ENCODE assay signal across 1 cellular context in the genomic region with DNA sequence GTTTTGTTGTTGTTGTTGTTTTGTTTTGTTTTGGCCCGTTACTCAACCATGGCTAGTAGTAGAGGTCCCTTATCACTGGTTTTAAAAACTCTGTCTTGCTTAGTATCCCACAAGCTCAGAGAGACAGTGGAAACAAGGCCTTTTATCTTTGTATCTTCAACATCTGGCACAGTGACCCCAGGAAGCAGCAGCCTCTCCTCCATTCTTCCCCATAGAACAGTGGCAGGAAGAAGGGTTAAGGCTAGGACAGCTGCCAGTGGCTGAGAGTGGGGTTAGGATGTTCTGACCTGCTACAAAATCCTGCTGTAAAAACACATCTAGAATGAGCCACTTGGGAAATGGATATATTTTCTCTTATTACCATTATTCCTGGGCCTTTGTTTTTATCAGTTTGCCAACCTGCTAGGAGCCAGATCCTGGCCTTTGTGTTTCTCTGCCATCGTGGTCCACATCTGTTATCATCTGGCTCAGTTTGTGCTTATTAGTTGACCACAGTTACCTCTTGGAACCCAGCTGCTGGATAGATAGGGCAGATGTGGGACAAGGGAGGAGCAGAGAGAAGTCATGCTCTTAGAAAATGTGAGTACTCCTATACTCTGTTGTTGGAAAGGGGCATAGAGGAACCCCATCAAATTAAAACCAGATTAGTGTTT.
TF ChIP-seq lines count a peak whose summit lies in the region.

No MANE protein-coding gene starts in this region.

TF ChIP-seq in K562, 482 proteins besides CTCF, POLR2A, EP300 and RAD21 (continued from another document and continues in another):
- TF ChIP-seq TRIM24 (IDR thresholded peaks at IDR 0.05), result peak; percentile 92
- peak; percentile 83 for TF ChIP-seq FOXM1 (IDR thresholded peaks at IDR 0.05; ENCODE audit: low read depth)
- TF ChIP-seq FOXM1 (CRISPR knock-in tag; IDR thresholded peaks at IDR 0.05; ENCODE audit: low read depth), result no peak
- TF ChIP-seq, protein P1, sequence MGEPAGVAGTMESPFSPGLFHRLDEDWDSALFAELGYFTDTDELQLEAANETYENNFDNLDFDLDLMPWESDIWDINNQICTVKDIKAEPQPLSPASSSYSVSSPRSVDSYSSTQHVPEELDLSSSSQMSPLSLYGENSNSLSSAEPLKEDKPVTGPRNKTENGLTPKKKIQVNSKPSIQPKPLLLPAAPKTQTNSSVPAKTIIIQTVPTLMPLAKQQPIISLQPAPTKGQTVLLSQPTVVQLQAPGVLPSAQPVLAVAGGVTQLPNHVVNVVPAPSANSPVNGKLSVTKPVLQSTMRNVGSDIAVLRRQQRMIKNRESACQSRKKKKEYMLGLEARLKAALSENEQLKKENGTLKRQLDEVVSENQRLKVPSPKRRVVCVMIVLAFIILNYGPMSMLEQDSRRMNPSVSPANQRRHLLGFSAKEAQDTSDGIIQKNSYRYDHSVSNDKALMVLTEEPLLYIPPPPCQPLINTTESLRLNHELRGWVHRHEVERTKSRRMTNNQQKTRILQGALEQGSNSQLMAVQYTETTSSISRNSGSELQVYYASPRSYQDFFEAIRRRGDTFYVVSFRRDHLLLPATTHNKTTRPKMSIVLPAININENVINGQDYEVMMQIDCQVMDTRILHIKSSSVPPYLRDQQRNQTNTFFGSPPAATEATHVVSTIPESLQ (CRISPR knock-in tag; IDR thresholded peaks at IDR 0.05), result 0 out of 2 replicates have a peak, but pooled peaks have one; percentile 46
- no peak for TF ChIP-seq ZNF232 (CRISPR knock-in tag; IDR thresholded peaks at IDR 0.05)
- TF ChIP-seq HOXB6 (CRISPR knock-in tag; IDR thresholded peaks at IDR 0.05; ENCODE audit: borderline replicate concordance), result no peak
- no peak for TF ChIP-seq MYNN (IDR thresholded peaks at IDR 0.05)
- TF ChIP-seq MYNN (CRISPR knock-in tag; IDR thresholded peaks at IDR 0.05), result no peak
- TF ChIP-seq, protein P2, sequence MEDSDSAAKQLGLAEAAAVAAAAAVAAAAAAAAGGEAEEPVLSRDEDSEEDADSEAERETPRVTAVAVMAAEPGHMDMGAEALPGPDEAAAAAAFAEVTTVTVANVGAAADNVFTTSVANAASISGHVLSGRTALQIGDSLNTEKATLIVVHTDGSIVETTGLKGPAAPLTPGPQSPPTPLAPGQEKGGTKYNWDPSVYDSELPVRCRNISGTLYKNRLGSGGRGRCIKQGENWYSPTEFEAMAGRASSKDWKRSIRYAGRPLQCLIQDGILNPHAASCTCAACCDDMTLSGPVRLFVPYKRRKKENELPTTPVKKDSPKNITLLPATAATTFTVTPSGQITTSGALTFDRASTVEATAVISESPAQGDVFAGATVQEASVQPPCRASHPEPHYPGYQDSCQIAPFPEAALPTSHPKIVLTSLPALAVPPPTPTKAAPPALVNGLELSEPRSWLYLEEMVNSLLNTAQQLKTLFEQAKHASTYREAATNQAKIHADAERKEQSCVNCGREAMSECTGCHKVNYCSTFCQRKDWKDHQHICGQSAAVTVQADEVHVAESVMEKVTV (CRISPR knock-in tag; IDR thresholded peaks at IDR 0.05), result peak; percentile 26; the same call in 1 of the 2 replicates
- peak; percentile 85; the same call in 1 of the 2 replicates for TF ChIP-seq ZNF644 (tag; IDR thresholded peaks at IDR 0.05; ENCODE audit: low read depth)
- peak; percentile 93 for TF ChIP-seq ZNF589 (CRISPR knock-in tag; IDR thresholded peaks at IDR 0.05; ENCODE audit: low read depth)
- TF ChIP-seq ZBTB17 (CRISPR knock-in tag; IDR thresholded peaks at IDR 0.05), result 0 out of 2 replicates have a peak, but pooled peaks have one; percentile 34
- TF ChIP-seq CBFB (CRISPR knock-in tag; IDR thresholded peaks at IDR 0.05), result peak; percentile 91; the same call in 1 of the 2 replicates
- TF ChIP-seq BRCA1 (IDR thresholded peaks at IDR 0.05), result no peak
- TF ChIP-seq BRCA1 (CRISPR knock-in tag; IDR thresholded peaks at IDR 0.05), result no peak
- peak; percentile 19 to 26; a peak in 1 of 4 replicates for TF ChIP-seq FOXK2 (conservative IDR thresholded peaks at IDR 0.05 in 1 of 2, IDR thresholded peaks at IDR 0.05 in 1 of 2; ENCODE audit: low read depth in 2 of 2)
- TF ChIP-seq, protein P3, sequence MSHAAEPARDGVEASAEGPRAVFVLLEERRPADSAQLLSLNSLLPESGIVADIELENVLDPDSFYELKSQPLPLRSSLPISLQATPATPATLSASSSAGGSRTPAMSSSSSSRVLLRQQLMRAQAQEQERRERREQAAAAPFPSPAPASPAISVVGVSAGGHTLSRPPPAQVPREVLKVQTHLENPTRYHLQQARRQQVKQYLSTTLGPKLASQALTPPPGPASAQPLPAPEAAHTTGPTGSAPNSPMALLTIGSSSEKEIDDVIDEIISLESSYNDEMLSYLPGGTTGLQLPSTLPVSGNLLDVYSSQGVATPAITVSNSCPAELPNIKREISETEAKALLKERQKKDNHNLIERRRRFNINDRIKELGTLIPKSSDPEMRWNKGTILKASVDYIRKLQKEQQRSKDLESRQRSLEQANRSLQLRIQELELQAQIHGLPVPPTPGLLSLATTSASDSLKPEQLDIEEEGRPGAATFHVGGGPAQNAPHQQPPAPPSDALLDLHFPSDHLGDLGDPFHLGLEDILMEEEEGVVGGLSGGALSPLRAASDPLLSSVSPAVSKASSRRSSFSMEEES (CRISPR knock-in tag; IDR thresholded peaks at IDR 0.05), result no peak
- peak; percentile 98 for TF ChIP-seq TEAD4 (IDR thresholded peaks at IDR 0.05; ENCODE audit: low read length)
- no peak for TF ChIP-seq TEAD4 (CRISPR knock-in tag; IDR thresholded peaks at IDR 0.05; ENCODE audit: borderline replicate concordance)
- TF ChIP-seq NBN (IDR thresholded peaks at IDR 0.05; ENCODE audit: low read depth), result 0 out of 2 replicates have a peak, but pooled peaks have one; percentile 36
- TF ChIP-seq PHB2 (IDR thresholded peaks at IDR 0.05; ENCODE audit: low read depth), result peak; percentile 64; the same call in 1 of the 2 replicates
- no peak for TF ChIP-seq ZNF174 (CRISPR knock-in tag; IDR thresholded peaks at IDR 0.05)
- TF ChIP-seq, protein P4, sequence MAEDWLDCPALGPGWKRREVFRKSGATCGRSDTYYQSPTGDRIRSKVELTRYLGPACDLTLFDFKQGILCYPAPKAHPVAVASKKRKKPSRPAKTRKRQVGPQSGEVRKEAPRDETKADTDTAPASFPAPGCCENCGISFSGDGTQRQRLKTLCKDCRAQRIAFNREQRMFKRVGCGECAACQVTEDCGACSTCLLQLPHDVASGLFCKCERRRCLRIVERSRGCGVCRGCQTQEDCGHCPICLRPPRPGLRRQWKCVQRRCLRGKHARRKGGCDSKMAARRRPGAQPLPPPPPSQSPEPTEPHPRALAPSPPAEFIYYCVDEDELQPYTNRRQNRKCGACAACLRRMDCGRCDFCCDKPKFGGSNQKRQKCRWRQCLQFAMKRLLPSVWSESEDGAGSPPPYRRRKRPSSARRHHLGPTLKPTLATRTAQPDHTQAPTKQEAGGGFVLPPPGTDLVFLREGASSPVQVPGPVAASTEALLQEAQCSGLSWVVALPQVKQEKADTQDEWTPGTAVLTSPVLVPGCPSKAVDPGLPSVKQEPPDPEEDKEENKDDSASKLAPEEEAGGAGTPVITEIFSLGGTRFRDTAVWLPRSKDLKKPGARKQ (CRISPR knock-in tag; IDR thresholded peaks at IDR 0.05), result no peak
- no peak for TF ChIP-seq ZC3H8 (IDR thresholded peaks at IDR 0.05)
- TF ChIP-seq GATA2 (CRISPR knock-in tag; IDR thresholded peaks at IDR 0.05), result peak; percentile 90
- no peak for TF ChIP-seq U2AF1 (optimal IDR thresholded peaks at IDR 0.05; ENCODE audit: low read depth, low read length)
- no peak for TF ChIP-seq ETV6 (IDR thresholded peaks at IDR 0.05; ENCODE audit: borderline replicate concordance in 1 of 2, low read depth in 2 of 2, low read length in 1 of 2)
- no peak for TF ChIP-seq ETV6 (CRISPR knock-in tag; IDR thresholded peaks at IDR 0.05; ENCODE audit: borderline replicate concordance)
- TF ChIP-seq, protein P5, sequence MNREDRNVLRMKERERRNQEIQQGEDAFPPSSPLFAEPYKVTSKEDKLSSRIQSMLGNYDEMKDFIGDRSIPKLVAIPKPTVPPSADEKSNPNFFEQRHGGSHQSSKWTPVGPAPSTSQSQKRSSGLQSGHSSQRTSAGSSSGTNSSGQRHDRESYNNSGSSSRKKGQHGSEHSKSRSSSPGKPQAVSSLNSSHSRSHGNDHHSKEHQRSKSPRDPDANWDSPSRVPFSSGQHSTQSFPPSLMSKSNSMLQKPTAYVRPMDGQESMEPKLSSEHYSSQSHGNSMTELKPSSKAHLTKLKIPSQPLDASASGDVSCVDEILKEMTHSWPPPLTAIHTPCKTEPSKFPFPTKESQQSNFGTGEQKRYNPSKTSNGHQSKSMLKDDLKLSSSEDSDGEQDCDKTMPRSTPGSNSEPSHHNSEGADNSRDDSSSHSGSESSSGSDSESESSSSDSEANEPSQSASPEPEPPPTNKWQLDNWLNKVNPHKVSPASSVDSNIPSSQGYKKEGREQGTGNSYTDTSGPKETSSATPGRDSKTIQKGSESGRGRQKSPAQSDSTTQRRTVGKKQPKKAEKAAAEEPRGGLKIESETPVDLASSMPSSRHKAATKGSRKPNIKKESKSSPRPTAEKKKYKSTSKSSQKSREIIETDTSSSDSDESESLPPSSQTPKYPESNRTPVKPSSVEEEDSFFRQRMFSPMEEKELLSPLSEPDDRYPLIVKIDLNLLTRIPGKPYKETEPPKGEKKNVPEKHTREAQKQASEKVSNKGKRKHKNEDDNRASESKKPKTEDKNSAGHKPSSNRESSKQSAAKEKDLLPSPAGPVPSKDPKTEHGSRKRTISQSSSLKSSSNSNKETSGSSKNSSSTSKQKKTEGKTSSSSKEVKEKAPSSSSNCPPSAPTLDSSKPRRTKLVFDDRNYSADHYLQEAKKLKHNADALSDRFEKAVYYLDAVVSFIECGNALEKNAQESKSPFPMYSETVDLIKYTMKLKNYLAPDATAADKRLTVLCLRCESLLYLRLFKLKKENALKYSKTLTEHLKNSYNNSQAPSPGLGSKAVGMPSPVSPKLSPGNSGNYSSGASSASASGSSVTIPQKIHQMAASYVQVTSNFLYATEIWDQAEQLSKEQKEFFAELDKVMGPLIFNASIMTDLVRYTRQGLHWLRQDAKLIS (CRISPR knock-in tag; IDR thresholded peaks at IDR 0.05), result no peak
- TF ChIP-seq PML (IDR thresholded peaks at IDR 0.05; ENCODE audit: low read length), result peak; percentile 95
- TF ChIP-seq, protein P6, sequence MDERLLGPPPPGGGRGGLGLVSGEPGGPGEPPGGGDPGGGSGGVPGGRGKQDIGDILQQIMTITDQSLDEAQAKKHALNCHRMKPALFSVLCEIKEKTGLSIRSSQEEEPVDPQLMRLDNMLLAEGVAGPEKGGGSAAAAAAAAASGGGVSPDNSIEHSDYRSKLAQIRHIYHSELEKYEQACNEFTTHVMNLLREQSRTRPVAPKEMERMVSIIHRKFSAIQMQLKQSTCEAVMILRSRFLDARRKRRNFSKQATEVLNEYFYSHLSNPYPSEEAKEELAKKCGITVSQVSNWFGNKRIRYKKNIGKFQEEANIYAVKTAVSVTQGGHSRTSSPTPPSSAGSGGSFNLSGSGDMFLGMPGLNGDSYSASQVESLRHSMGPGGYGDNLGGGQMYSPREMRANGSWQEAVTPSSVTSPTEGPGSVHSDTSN (CRISPR knock-in tag; IDR thresholded peaks at IDR 0.05; ENCODE audit: low read depth), result no peak
- TF ChIP-seq, protein P6 (tag; conservative IDR thresholded peaks at IDR 0.05; ENCODE audit: low read depth), result no peak
- TF ChIP-seq GABPB1 (CRISPR knock-in tag; IDR thresholded peaks at IDR 0.05), result 0 out of 2 replicates have a peak, but pooled peaks have one; percentile 25
- TF ChIP-seq, protein P7, sequence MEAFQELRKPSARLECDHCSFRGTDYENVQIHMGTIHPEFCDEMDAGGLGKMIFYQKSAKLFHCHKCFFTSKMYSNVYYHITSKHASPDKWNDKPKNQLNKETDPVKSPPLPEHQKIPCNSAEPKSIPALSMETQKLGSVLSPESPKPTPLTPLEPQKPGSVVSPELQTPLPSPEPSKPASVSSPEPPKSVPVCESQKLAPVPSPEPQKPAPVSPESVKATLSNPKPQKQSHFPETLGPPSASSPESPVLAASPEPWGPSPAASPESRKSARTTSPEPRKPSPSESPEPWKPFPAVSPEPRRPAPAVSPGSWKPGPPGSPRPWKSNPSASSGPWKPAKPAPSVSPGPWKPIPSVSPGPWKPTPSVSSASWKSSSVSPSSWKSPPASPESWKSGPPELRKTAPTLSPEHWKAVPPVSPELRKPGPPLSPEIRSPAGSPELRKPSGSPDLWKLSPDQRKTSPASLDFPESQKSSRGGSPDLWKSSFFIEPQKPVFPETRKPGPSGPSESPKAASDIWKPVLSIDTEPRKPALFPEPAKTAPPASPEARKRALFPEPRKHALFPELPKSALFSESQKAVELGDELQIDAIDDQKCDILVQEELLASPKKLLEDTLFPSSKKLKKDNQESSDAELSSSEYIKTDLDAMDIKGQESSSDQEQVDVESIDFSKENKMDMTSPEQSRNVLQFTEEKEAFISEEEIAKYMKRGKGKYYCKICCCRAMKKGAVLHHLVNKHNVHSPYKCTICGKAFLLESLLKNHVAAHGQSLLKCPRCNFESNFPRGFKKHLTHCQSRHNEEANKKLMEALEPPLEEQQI (IDR thresholded peaks at IDR 0.05), result peak; percentile 38; the same call in 1 of the 2 replicates
- TF ChIP-seq ZNF431 (CRISPR knock-in tag; IDR thresholded peaks at IDR 0.05), result no peak
- TF ChIP-seq, protein P8, sequence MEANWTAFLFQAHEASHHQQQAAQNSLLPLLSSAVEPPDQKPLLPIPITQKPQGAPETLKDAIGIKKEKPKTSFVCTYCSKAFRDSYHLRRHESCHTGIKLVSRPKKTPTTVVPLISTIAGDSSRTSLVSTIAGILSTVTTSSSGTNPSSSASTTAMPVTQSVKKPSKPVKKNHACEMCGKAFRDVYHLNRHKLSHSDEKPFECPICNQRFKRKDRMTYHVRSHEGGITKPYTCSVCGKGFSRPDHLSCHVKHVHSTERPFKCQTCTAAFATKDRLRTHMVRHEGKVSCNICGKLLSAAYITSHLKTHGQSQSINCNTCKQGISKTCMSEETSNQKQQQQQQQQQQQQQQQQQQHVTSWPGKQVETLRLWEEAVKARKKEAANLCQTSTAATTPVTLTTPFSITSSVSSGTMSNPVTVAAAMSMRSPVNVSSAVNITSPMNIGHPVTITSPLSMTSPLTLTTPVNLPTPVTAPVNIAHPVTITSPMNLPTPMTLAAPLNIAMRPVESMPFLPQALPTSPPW (CRISPR knock-in tag; IDR thresholded peaks at IDR 0.05), result peak; percentile 52
- peak; percentile 87 for TF ChIP-seq NFIC (IDR thresholded peaks at IDR 0.05)
- TF ChIP-seq HDAC6 (IDR thresholded peaks at IDR 0.05; ENCODE audit: low read depth, low read length), result no peak
- TF ChIP-seq, protein P9, sequence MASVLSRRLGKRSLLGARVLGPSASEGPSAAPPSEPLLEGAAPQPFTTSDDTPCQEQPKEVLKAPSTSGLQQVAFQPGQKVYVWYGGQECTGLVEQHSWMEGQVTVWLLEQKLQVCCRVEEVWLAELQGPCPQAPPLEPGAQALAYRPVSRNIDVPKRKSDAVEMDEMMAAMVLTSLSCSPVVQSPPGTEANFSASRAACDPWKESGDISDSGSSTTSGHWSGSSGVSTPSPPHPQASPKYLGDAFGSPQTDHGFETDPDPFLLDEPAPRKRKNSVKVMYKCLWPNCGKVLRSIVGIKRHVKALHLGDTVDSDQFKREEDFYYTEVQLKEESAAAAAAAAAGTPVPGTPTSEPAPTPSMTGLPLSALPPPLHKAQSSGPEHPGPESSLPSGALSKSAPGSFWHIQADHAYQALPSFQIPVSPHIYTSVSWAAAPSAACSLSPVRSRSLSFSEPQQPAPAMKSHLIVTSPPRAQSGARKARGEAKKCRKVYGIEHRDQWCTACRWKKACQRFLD (CRISPR knock-in tag; IDR thresholded peaks at IDR 0.05), result peak; percentile 94
- TF ChIP-seq TBP (optimal IDR thresholded peaks at IDR 0.05; ENCODE audit: low read depth, low read length), result no peak
